Comparison of ENCODE assay signal across 1 cellular context in the genomic region with DNA sequence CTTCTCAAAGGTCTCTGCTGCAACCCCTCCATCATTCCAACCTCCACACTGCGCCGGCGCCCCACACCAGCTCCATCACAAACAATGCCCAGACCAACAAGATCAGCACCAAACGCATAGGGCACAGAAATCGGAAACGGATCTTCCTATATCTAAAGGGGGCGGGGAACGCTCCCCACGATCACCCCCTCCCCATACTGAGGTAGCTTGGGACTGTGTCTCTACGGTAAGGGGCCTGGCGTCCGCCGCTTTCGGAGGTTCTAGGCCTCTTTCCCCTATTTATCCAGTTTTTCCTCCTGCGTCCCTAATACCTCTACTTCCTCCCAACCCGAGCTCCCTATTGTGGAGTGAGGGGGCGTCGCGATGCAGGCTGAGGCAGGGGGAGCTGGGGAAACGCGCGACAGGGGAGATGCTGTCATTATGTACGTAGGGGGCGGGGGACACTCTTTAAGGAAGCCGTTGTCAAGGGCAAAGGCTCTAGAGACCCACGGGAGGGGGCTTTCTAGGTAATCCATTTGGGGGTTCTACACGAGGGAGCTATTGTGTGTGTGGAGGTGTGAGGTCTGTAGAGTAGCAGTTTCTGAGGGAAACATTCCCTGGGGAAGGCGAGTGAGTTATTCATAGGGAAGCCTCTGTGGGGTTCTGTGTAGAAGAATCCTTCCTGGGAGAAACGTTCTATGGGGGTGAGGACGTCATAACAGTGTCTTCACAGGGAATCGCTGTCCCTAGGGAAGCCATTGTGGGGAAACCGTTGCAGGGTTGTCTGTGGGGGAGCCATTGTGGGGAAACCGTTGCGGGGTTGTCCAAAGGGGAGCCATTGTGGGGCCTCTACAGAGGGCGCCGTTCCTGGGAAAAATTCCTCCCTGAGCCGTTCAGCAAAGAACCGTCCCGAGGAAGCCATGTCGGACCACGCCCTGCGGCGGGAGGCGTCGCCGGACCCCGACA.
TF ChIP-seq lines count a peak whose summit lies in the region.

No MANE protein-coding gene starts in this region.

TF ChIP-seq in H1, 55 proteins besides CTCF, POLR2A, EP300 and RAD21 (continued from another document):
- TF ChIP-seq POLR2AphosphoS5 (IDR thresholded peaks at IDR 0.05; ENCODE audit: low read depth, low read length) (no peak), KDM1A (IDR thresholded peaks at IDR 0.05; ENCODE audit: borderline replicate concordance, low read length) (no peak), ASH2L (IDR thresholded peaks at IDR 0.05; ENCODE audit: low read length) (peak; percentile 34)
- TF ChIP-seq, protein P1, sequence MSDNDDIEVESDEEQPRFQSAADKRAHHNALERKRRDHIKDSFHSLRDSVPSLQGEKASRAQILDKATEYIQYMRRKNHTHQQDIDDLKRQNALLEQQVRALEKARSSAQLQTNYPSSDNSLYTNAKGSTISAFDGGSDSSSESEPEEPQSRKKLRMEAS (IDR thresholded peaks at IDR 0.05) = 0 out of 2 replicates have a peak, but pooled peaks have one; percentile 14
TF ChIP-seq in H1: peak in this region for 4.
